16 cellular contexts compared by ENCODE assay signal in genomic region chr4:86657382-86657781, GRCh38.
"Had no signal": no experiment of that assay in that cellular context is flagged by ENCODE, and none has a peak within 500 bp of the region (broad histone marks: within the 10 kb centered on the region; RNA-seq: fewer than 3 reads in every experiment).

No MANE protein-coding gene starts in this region.

- H3K27ac Mint-ChIP-seq: memory B cell; natural killer cell; stimulated activated naive B cell treated with anti-CD40 and anti-IgM and Interleukin-4, amounts not matched to agents 10 μg/mL and 1 μg/mL and 100 μg/mL, for 72 hours; stimulated activated naive CD8-positive, alpha-beta T cell treated with anti-CD3 and anti-CD28 coated beads, Interleukin-15, Interleukin-2, amounts not matched to agents 100 ng/mL and 50 ng/mL, for 24 hours had no signal

- H3K27me3 Mint-ChIP-seq: stimulated activated naive B cell treated with anti-CD40 and anti-IgM and Interleukin-4, amounts not matched to agents 10 μg/mL and 1 μg/mL and 100 μg/mL, for 72 hours had no signal

- H3K9me3 ChIP-seq: ovary had no signal

- H3K4me3 Mint-ChIP-seq: memory B cell; natural killer cell; stimulated activated naive B cell treated with anti-CD40 and anti-IgM and Interleukin-4, amounts not matched to agents 10 μg/mL and 1 μg/mL and 100 μg/mL, for 72 hours; stimulated activated naive CD8-positive, alpha-beta T cell treated with anti-CD3 and anti-CD28 coated beads, Interleukin-15, Interleukin-2, amounts not matched to agents 100 ng/mL and 50 ng/mL, for 24 hours had no signal

- H3K4me1 Mint-ChIP-seq: memory B cell; natural killer cell; stimulated activated naive B cell treated with anti-CD40 and anti-IgM and Interleukin-4, amounts not matched to agents 10 μg/mL and 1 μg/mL and 100 μg/mL, for 72 hours had no signal

- ATAC-seq: foreskin keratinocyte, gastroesophageal sphincter, heart left ventricle, left lobe of liver, natural killer cell, psoas muscle, right cardiac atrium had no signal

- DNase-seq: dermis blood vessel endothelial cell; foreskin keratinocyte; heart left ventricle; kidney; natural killer cell; occipital lobe; ovary; psoas muscle; right cardiac atrium; spleen; stimulated activated CD4-positive, alpha-beta T cell treated with anti-CD3 and anti-CD28 coated beads, Interleukin-4, amount 100 ng/mL, for 4 hours; stimulated activated naive B cell treated with anti-CD40 and anti-IgM and Interleukin-4, amounts not matched to agents 10 μg/mL and 1 μg/mL and 100 μg/mL, for 72 hours had no signal
